ENCODE assay signal across 8 cellular contexts in genomic region chr7:106071356-106071998, GRCh38.
A peak's percentile ranks its signal among the peaks of the same experiment; 100 is the strongest.
DNase-seq lines count a peak whose midpoint lies in the region; ATAC-seq lines count a peak whose summit lies in the region.

No MANE protein-coding gene starts in this region.

- DNase-seq in NCI-H226: peak; percentile 9
- DNase-seq in activated T-cell treated with anti-CD3 and anti-CD28 coated beads for 24 hours (ENCODE audit: low read depth): peak; percentile 27
- peak; percentile 64 for DNase-seq in islet precursor cell
- DNase-seq in stimulated activated CD8-positive, alpha-beta memory T cell treated with anti-CD3 and anti-CD28 coated beads, Interleukin-4, amount 100 ng/mL, for 48 hours: peak; percentile 56
- no peak for DNase-seq in T1000 (lab: John Stamatoyannopoulos, UW)
- no peak for DNase-seq in SHP77 (lab: John Stamatoyannopoulos, UW)

- ATAC-seq in GM18517 (IDR thresholded peaks at IDR 0.05; ENCODE audit: unreplicated experiment): peak; percentile 98
- peak; percentile 98 for ATAC-seq in HG02678 (IDR thresholded peaks at IDR 0.05; ENCODE audit: unreplicated experiment)

Comparison
In these comparisons a context has a peak if more than half of its experiments do, and no peak if none do; other contexts are left out.
1. DNase-seq: peak in NCI-H226 (single experiment), activated T-cell treated with anti-CD3 and anti-CD28 coated beads for 24 hours (single experiment), islet precursor cell (single experiment) and stimulated activated CD8-positive, alpha-beta memory T cell treated with anti-CD3 and anti-CD28 coated beads, Interleukin-4, amount 100 ng/mL, for 48 hours (single experiment); none in T1000 (single experiment) and SHP77 (0 of 2).